ENCODE assay signal across 2 cellular contexts in genomic region chr12:78793982-78794381, GRCh38.
TF ChIP-seq lines count a peak whose summit lies in the region.

No MANE protein-coding gene starts in this region.

TF ChIP-seq in GM23338, 12 proteins besides CTCF, POLR2A, EP300 and RAD21:
- no peak for TF ChIP-seq ZNF331 (CRISPR knock-in tag; IDR thresholded peaks at IDR 0.05; ENCODE audit: low read depth)
- no peak for TF ChIP-seq EZH2 (IDR thresholded peaks at IDR 0.05; ENCODE audit: low read depth, unreplicated experiment)
- TF ChIP-seq STAT1 (IDR thresholded peaks at IDR 0.05; ENCODE audit: unreplicated experiment) = no peak
- no peak for TF ChIP-seq CREB1 (CRISPR knock-in tag; IDR thresholded peaks at IDR 0.05; ENCODE audit: low read depth)
- TF ChIP-seq POLR2AphosphoS5 (IDR thresholded peaks at IDR 0.05; ENCODE audit: low read depth) = no peak
- no peak for TF ChIP-seq ETS1 (IDR thresholded peaks at IDR 0.05)
- TF ChIP-seq JUNB (IDR thresholded peaks at IDR 0.05; ENCODE audit: unreplicated experiment) = no peak
- TF ChIP-seq ZNF114 (CRISPR knock-in tag; IDR thresholded peaks at IDR 0.05) = no peak
- TF ChIP-seq REST (IDR thresholded peaks at IDR 0.05; ENCODE audit: unreplicated experiment) = no peak
- no peak for TF ChIP-seq ZNF462 (CRISPR knock-in tag; IDR thresholded peaks at IDR 0.05)
- no peak for TF ChIP-seq NANOG (IDR thresholded peaks at IDR 0.05; ENCODE audit: borderline replicate concordance)
- TF ChIP-seq EZH2phosphoT487 (IDR thresholded peaks at IDR 0.05; ENCODE audit: unreplicated experiment) = no peak

TF ChIP-seq in H1, 55 proteins besides CTCF, POLR2A, EP300 and RAD21:
- TF ChIP-seq POLR2AphosphoS5 (IDR thresholded peaks at IDR 0.05; ENCODE audit: low read depth, low read length) = no peak
- TF ChIP-seq EZH2 (IDR thresholded peaks at IDR 0.05; ENCODE audit: low read depth, low read length, severe bottlenecking) = no peak
- TF ChIP-seq RBBP5 (IDR thresholded peaks at IDR 0.05; ENCODE audit: borderline replicate concordance, low read depth, low read length) = no peak
- no peak for TF ChIP-seq BACH1 (IDR thresholded peaks at IDR 0.05; ENCODE audit: low read length)
- no peak for TF ChIP-seq CREB1 (IDR thresholded peaks at IDR 0.05)
- no peak for TF ChIP-seq JUN (IDR thresholded peaks at IDR 0.05; ENCODE audit: low read depth, low read length)
- TF ChIP-seq USF2 (IDR thresholded peaks at IDR 0.05; ENCODE audit: low read length) = no peak
- no peak for TF ChIP-seq SP2 (IDR thresholded peaks at IDR 0.05; ENCODE audit: low read length)
- no peak for TF ChIP-seq SAP30 (IDR thresholded peaks at IDR 0.05; ENCODE audit: insufficient read depth, insufficient replicate concordance, low read length)
- TF ChIP-seq RNF2 (IDR thresholded peaks at IDR 0.05; ENCODE audit: borderline replicate concordance, low read depth, low read length, missing control alignments, poor library complexity, severe bottlenecking) = no peak
- no peak for TF ChIP-seq CBX8 (IDR thresholded peaks at IDR 0.05; ENCODE audit: borderline replicate concordance, low read depth, low read length)
- TF ChIP-seq YY1 (IDR thresholded peaks at IDR 0.05; ENCODE audit: low read depth, low read length) = no peak
- TF ChIP-seq TCF12 (IDR thresholded peaks at IDR 0.05; ENCODE audit: low read depth, low read length) = no peak
- no peak for TF ChIP-seq CHD7 (IDR thresholded peaks at IDR 0.05; ENCODE audit: insufficient replicate concordance, low read length)
- no peak for TF ChIP-seq SIX5 (IDR thresholded peaks at IDR 0.05; ENCODE audit: low read depth, low read length)
- TF ChIP-seq TBP (IDR thresholded peaks at IDR 0.05; ENCODE audit: low read depth, low read length) = no peak
- TF ChIP-seq NANOG (IDR thresholded peaks at IDR 0.05; ENCODE audit: insufficient read depth, low read depth, low read length, poor library complexity, severe bottlenecking) = no peak
- no peak for TF ChIP-seq SUZ12 (IDR thresholded peaks at IDR 0.05; ENCODE audit: low read length)
- TF ChIP-seq JUND (IDR thresholded peaks at IDR 0.05; ENCODE audit: low read length) = no peak
TF ChIP-seq in H1: peak in this region for 0.
